In the genomic region with DNA sequence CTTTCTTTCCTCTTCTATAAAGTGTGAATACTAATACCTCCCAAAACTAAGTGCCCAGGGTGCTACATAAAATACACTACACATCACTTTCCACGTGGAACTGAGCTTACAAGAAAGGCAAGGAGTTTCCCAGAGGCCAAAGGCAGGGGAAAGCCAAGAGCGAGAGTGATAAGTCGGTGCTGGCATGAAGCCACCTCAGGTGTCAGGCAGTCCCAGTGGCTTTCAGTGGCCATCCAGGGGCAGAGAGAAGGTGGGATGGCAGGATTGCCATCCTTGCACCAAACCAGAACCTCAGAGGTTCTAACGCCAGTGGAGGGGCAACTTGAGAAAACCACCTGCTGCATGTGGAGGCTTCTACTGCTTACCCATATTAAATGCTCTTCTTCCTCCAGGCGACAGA, we compare ENCODE assay signal across 22 cellular contexts.
DNase-seq lines count a peak whose midpoint lies in the region; ATAC-seq, FAIRE-seq and TF ChIP-seq lines count a peak whose summit lies in the region.
"Had no signal": no experiment of that assay in that cellular context is flagged by ENCODE, and none has a peak within 500 bp of the region (broad histone marks: within the 10 kb centered on the region; RNA-seq: fewer than 3 reads in every experiment).

No MANE protein-coding gene starts in this region.

- H2BK120ac ChIP-seq in trophoblast cell (ENCODE audit: insufficient read depth, low read length, poor library complexity), result no peak overlapping the region

- no peaks in the 10 kb centered on the region for H3K9me3 ChIP-seq in right lobe of liver
- H3K9me3 ChIP-seq in HepG2 (ENCODE audit: low read length), result no peaks in the 10 kb centered on the region
- peaks cover 0 to 31% (median 16%) of the 10 kb centered on the region in 4 donors for H3K9me3 ChIP-seq in esophagus muscularis mucosa
- H3K9me3 ChIP-seq in trophoblast cell (ENCODE audit: insufficient read depth, low read depth, low read length), result peaks cover 2% of the 10 kb centered on the region

- no peak overlapping the region for H3K4ac ChIP-seq in trophoblast cell (ENCODE audit: low read depth, low read length)

- intact Hi-C loops in right lobe of liver (cut with DNase I), result no loop called here
- intact Hi-C loops in HepG2 (cut with micrococcal nuclease; ENCODE audit: unreplicated experiment), result no loop called here
- intact Hi-C loops in esophagus muscularis mucosa (cut with DNase I), result no loop called here

- TF ChIP-seq CTCF in right lobe of liver (IDR thresholded peaks at IDR 0.05), result no peak
- TF ChIP-seq CTCF in HepG2 (CRISPR knock-in tag; IDR thresholded peaks at IDR 0.05), result no peak
- no peak for TF ChIP-seq CTCF in esophagus muscularis mucosa (IDR thresholded peaks at IDR 0.05)

- H3K14ac ChIP-seq in trophoblast cell (ENCODE audit: low read length), result no peak overlapping the region

- H4K20me1 ChIP-seq in HepG2 (ENCODE audit: insufficient read depth, low read length), result no peaks in the 10 kb centered on the region
- H4K20me1 ChIP-seq: BLaER1 had no signal

- no peak for TF ChIP-seq RAD21 in HepG2 (CRISPR knock-in tag; IDR thresholded peaks at IDR 0.05)

- CTCF ChIA-PET in HepG2 (lab: Yijun Ruan, JAX; ENCODE audit: low intra/inter-chr PET ratio, low total read pairs), result no interaction called here

- H2AFZ ChIP-seq in HepG2 (ENCODE audit: low read length) (no peak overlapping the region), trophoblast cell (ENCODE audit: insufficient read depth, low read length, poor library complexity) (no peak overlapping the region)
- H2AFZ ChIP-seq: parathyroid adenoma had no signal

- H3K79me1 ChIP-seq in trophoblast cell (ENCODE audit: low read length), result peaks cover 10% of the 10 kb centered on the region

- peak overlapping the region; percentile 46 for H4K91ac ChIP-seq in trophoblast cell (ENCODE audit: low read depth, low read length)

- ATAC-seq in right lobe of liver, result no peak
- no peak for ATAC-seq in HepG2
- ATAC-seq: heart right ventricle; naive thymus-derived CD4-positive, alpha-beta T cell had no signal

- 60% methylated on average over 3 of the region's 5 CpGs for WGBS in right lobe of liver (ENCODE audit: insufficient coverage, low coverage, low lambda C conversion rate, missing lambda C conversion rate)
- WGBS in HepG2 (ENCODE audit: low lambda C conversion rate), result 68% methylated on average over 3 of the region's 5 CpGs
- 88% methylated on average over 5 of the region's 5 CpGs for WGBS in esophagus muscularis mucosa
- WGBS in trophoblast cell (ENCODE audit: extremely low coverage, insufficient coverage, insufficient read length), result no CpG with 5 or more reads among the region's 5 CpGs

- POLR2A ChIA-PET in HepG2 (lab: Yijun Ruan, JAX), result no interaction called here

- H3K18ac ChIP-seq in trophoblast cell (ENCODE audit: low read length), result peak overlapping the region; percentile 47

- H3K9ac ChIP-seq in HepG2 (ENCODE audit: insufficient read depth, low read depth, low read length), result no peak overlapping the region
- H3K9ac ChIP-seq in trophoblast cell (ENCODE audit: low read length), result no peak overlapping the region
- H3K9ac ChIP-seq: BLaER1, parathyroid adenoma had no signal

- H3K79me2 ChIP-seq in HepG2 (ENCODE audit: insufficient read depth, low read length) (no peaks in the 10 kb centered on the region), trophoblast cell (ENCODE audit: control insufficient read depth, insufficient read depth, low read length, poor library complexity) (no peaks in the 10 kb centered on the region)
- H3K79me2 ChIP-seq: parathyroid adenoma had no signal

- no peak overlapping the region for H3K27ac ChIP-seq in right lobe of liver
- no peak overlapping the region for H3K27ac ChIP-seq in HepG2 (ENCODE audit: extremely low read length, insufficient read depth, low read length)
- peak overlapping the region in 3 of 4 donors; percentile 47 to 73 (median 69) for H3K27ac ChIP-seq in esophagus muscularis mucosa (replicated peaks in 1 of 4)
- no peak overlapping the region for H3K27ac ChIP-seq in trophoblast cell (ENCODE audit: low read depth, low read length)
- H3K27ac ChIP-seq: BLaER1, heart right ventricle, parathyroid adenoma had no signal

- no peaks in the 10 kb centered on the region for H3K36me3 ChIP-seq in right lobe of liver
- no peaks in the 10 kb centered on the region for H3K36me3 ChIP-seq in HepG2 (replicated peaks in 1 of 2; ENCODE audit: control insufficient read depth in 1 of 2, insufficient read depth in 2 of 2, low read length in 2 of 2)
- H3K36me3 ChIP-seq in esophagus muscularis mucosa, result no peaks in the 10 kb centered on the region
- no peaks in the 10 kb centered on the region for H3K36me3 ChIP-seq in trophoblast cell (ENCODE audit: control insufficient read depth in 1 of 2, insufficient read depth in 2 of 2, low read length in 2 of 2)
- H3K36me3 ChIP-seq: BLaER1, heart right ventricle, tibial nerve, WERI-Rb-1 had no signal

- DNase-seq in right lobe of liver (peak in 2 of 3 donors; percentile 42), HepG2 (ENCODE audit: low spot score) (no peak), esophagus muscularis mucosa (ENCODE audit: extremely low spot score) (no peak), trophoblast cell (no peak), hippocampal formation (lab: John Stamatoyannopoulos, UW) (no peak), KG1 (lab: John Stamatoyannopoulos, UW) (no peak), NCI-H526 treated with DMSO at 0.1 percent for 48 hours (lab: John Stamatoyannopoulos, UW) (no peak), GM12892 (ENCODE audit: insufficient read length) (no peak)
- DNase-seq: activated CD4-positive, alpha-beta T cell treated with anti-CD3 and anti-CD28 coated beads, Interleukin-2, amount 50 U/mL, for 48 hours; activated naive CD8-positive, alpha-beta T cell treated with anti-CD3 and anti-CD28 coated beads for 36 hours; heart right ventricle; naive thymus-derived CD4-positive, alpha-beta T cell; NCI-H1048; NCI-H187; NCI-H2171 treated with DMSO at 0.1 percent for 48 hours; NCI-H524; stimulated activated CD8-positive, alpha-beta memory T cell treated with anti-CD3 and anti-CD28 coated beads, Interleukin-4, amount 100 ng/mL, for 48 hours; WERI-Rb-1 had no signal

- no peak for FAIRE-seq in HepG2 (lab: Jason Lieb, UNC)
- no peak for FAIRE-seq in GM12892 (lab: Jason Lieb, UNC)
- FAIRE-seq: H1 had no signal

- TF ChIP-seq EP300 in HepG2 (IDR thresholded peaks at IDR 0.05; ENCODE audit: low read depth in 2 of 2, low read length in 2 of 2), result no peak
- no peak for TF ChIP-seq EP300 in HepG2 (CRISPR knock-in tag; IDR thresholded peaks at IDR 0.05; ENCODE audit: borderline replicate concordance)
- no peak for TF ChIP-seq EP300 in esophagus muscularis mucosa (IDR thresholded peaks at IDR 0.05)

- H2BK5ac ChIP-seq in trophoblast cell (ENCODE audit: low read depth, low read length, poor library complexity), result no peak overlapping the region

- peak overlapping the region; percentile 56 for H2BK12ac ChIP-seq in trophoblast cell (ENCODE audit: low read length)

- peak overlapping the region; percentile 57 for H2AK5ac ChIP-seq in trophoblast cell (ENCODE audit: low read length)

- H3K4me2 ChIP-seq in HepG2 (ENCODE audit: low read depth, low read length) (no peak overlapping the region), trophoblast cell (ENCODE audit: low read length) (no peak overlapping the region)
- H3K4me2 ChIP-seq: BLaER1 had no signal

- no peak overlapping the region for H3K4me3 ChIP-seq in right lobe of liver
- H3K4me3 ChIP-seq in HepG2 (replicated peaks in 1 of 3; ENCODE audit: insufficient read depth in 1 of 3, low read depth in 2 of 3, low read length in 3 of 3), result no peak overlapping the region
- H3K4me3 ChIP-seq in esophagus muscularis mucosa, result no peak overlapping the region
- H3K4me3 ChIP-seq in trophoblast cell (ENCODE audit: low read depth, low read length), result no peak overlapping the region
- H3K4me3 ChIP-seq: BLaER1, heart right ventricle, tibial nerve had no signal

- no TSS peak for BruUV-seq in HepG2 (replicated peaks; lab: Mats Ljungman, UMichigan)

- in situ Hi-C loops in HepG2 (cut with HindIII; ENCODE audit: extremely low pct_ligation_motif_present, low pct_unique_long_range_greater_than_20kb), result no loop called here

- no peaks in the 10 kb centered on the region for H3K27me3 ChIP-seq in right lobe of liver
- peaks cover 1 to 9% of the 10 kb centered on the region in 2 experiments; a peak in 4 of 5 replicates for H3K27me3 ChIP-seq in HepG2 (ENCODE audit: control insufficient read depth in 1 of 2, insufficient read depth in 2 of 2, low read length in 2 of 2)
- peaks cover 0 to 5% (median 0%) of the 10 kb centered on the region in 4 donors for H3K27me3 ChIP-seq in esophagus muscularis mucosa
- H3K27me3 ChIP-seq in trophoblast cell (ENCODE audit: insufficient read depth, low read length), result no peaks in the 10 kb centered on the region
- H3K27me3 ChIP-seq: BLaER1, tibial nerve had no signal

- H3K4me1 ChIP-seq in right lobe of liver, result peaks cover 0 to 38% (median 19%) of the 10 kb centered on the region in 4 donors
- peaks cover 25% of the 10 kb centered on the region for H3K4me1 ChIP-seq in HepG2 (ENCODE audit: insufficient read depth, low read length)
- peaks cover 0 to 28% (median 18%) of the 10 kb centered on the region in 4 donors for H3K4me1 ChIP-seq in esophagus muscularis mucosa
- H3K4me1 ChIP-seq in trophoblast cell (ENCODE audit: control insufficient read depth in 1 of 2, insufficient read depth in 2 of 2, low read length in 2 of 2), result peaks cover 24 to 33% of the 10 kb centered on the region in 2 experiments
- H3K4me1 ChIP-seq: BLaER1, heart right ventricle, parathyroid adenoma had no signal

- H4K8ac ChIP-seq in trophoblast cell (ENCODE audit: low read depth, low read length), result no peak overlapping the region

- H3K23ac ChIP-seq in trophoblast cell (ENCODE audit: low read length), result no peak overlapping the region

- no peak for TF ChIP-seq POLR2A in right lobe of liver (IDR thresholded peaks at IDR 0.05)
- TF ChIP-seq POLR2A in HepG2 (IDR thresholded peaks at IDR 0.05; ENCODE audit: insufficient read depth in 1 of 2, low read depth in 2 of 2, low read length in 2 of 2), result no peak
- no peak for TF ChIP-seq POLR2A in esophagus muscularis mucosa (IDR thresholded peaks at IDR 0.05; ENCODE audit: low read depth)
- TF ChIP-seq POLR2A in GM12892 (IDR thresholded peaks at IDR 0.05; ENCODE audit: low read depth, low read length), result no peak

- no peak overlapping the region for H4K12ac ChIP-seq in trophoblast cell (ENCODE audit: low read depth, low read length)

Comparison
In these comparisons a context has a peak if more than half of its experiments do, and no peak if none do; other contexts are left out.
1. DNase-seq: peak in right lobe of liver (2 of 3); none in HepG2 (single experiment), esophagus muscularis mucosa (single experiment), trophoblast cell (0 of 2), hippocampal formation (0 of 2), KG1 (single experiment), NCI-H526 treated with DMSO at 0.1 percent for 48 hours (single experiment) and GM12892 (single experiment).
2. H3K27ac ChIP-seq: peak in esophagus muscularis mucosa (3 of 4); none in right lobe of liver (0 of 3), HepG2 (single experiment) and trophoblast cell (single experiment).